In genomic region chr18:44786257-44786656, GRCh38 we compare ENCODE assay signal across 14 cellular contexts.
DNase-seq lines count a peak whose midpoint lies in the region; ATAC-seq and TF ChIP-seq lines count a peak whose summit lies in the region.
"Had no signal": no experiment of that assay in that cellular context is flagged by ENCODE, and none has a peak within 500 bp of the region (broad histone marks: within the 10 kb centered on the region; RNA-seq: fewer than 3 reads in every experiment).

No MANE protein-coding gene starts in this region.

- H3K4me3 Mint-ChIP-seq in activated CD4-positive, alpha-beta memory T cell treated with anti-CD3 and anti-CD28 coated beads, Interleukin-2, amount 10 ng/mL, durations not matched to agents 7 days and 5 days = no peak overlapping the region
- no peak overlapping the region for H3K4me3 Mint-ChIP-seq in CD4-positive, alpha-beta T cell

- H3K4me1 Mint-ChIP-seq in activated CD4-positive, alpha-beta memory T cell treated with anti-CD3 and anti-CD28 coated beads, Interleukin-2, amount 10 ng/mL, durations not matched to agents 7 days and 5 days = peaks cover 18% of the 10 kb centered on the region
- no peaks in the 10 kb centered on the region for H3K4me1 Mint-ChIP-seq in CD4-positive, alpha-beta T cell (ENCODE audit: low read depth)

- no peak overlapping the region for H2AK5ac ChIP-seq in mesenchymal stem cell (ENCODE audit: low read length, severe bottlenecking)

- H4K91ac ChIP-seq in mesenchymal stem cell (ENCODE audit: low read length) = no peak overlapping the region

- H3K27me3 Mint-ChIP-seq in activated CD4-positive, alpha-beta memory T cell treated with anti-CD3 and anti-CD28 coated beads, Interleukin-2, amount 10 ng/mL, durations not matched to agents 7 days and 5 days = peaks cover 14% of the 10 kb centered on the region
- no peaks in the 10 kb centered on the region for H3K27me3 Mint-ChIP-seq in CD4-positive, alpha-beta T cell

- no peaks in the 10 kb centered on the region for H3K36me3 Mint-ChIP-seq in activated CD4-positive, alpha-beta memory T cell treated with anti-CD3 and anti-CD28 coated beads, Interleukin-2, amount 10 ng/mL, durations not matched to agents 7 days and 5 days (ENCODE audit: low read depth)
- no peaks in the 10 kb centered on the region for H3K36me3 Mint-ChIP-seq in CD4-positive, alpha-beta T cell (ENCODE audit: low read depth)
- H3K36me3 Mint-ChIP-seq: naive thymus-derived CD8-positive, alpha-beta T cell had no signal

- peaks cover 8% of the 10 kb centered on the region for H3K4me1 ChIP-seq in mesenchymal stem cell (ENCODE audit: control insufficient read depth, insufficient read depth, low read depth, low read length)
- H3K4me1 ChIP-seq in colonic mucosa = no peaks in the 10 kb centered on the region

- H3K27ac ChIP-seq in mesenchymal stem cell (ENCODE audit: low read length, poor library complexity, severe bottlenecking) (no peak overlapping the region), colonic mucosa (no peak overlapping the region)
- no peak overlapping the region for H3K27ac ChIP-seq in CD4-positive, alpha-beta T cell (ENCODE audit: low read depth, low read length)
- H3K27ac ChIP-seq: RWPE1 had no signal

- H3K23ac ChIP-seq in mesenchymal stem cell (ENCODE audit: low read length in 2 of 2) = no peak overlapping the region

- no peak overlapping the region for H3K18ac ChIP-seq in mesenchymal stem cell (ENCODE audit: low read depth in 1 of 2, low read length in 2 of 2)

- H3K79me1 ChIP-seq in mesenchymal stem cell (replicated peaks; ENCODE audit: low read length, poor library complexity, severe bottlenecking) = peaks cover 9% of the 10 kb centered on the region

- no peaks in the 10 kb centered on the region for H3K9me3 Mint-ChIP-seq in activated CD4-positive, alpha-beta memory T cell treated with anti-CD3 and anti-CD28 coated beads, Interleukin-2, amount 10 ng/mL, durations not matched to agents 7 days and 5 days
- H3K9me3 Mint-ChIP-seq in CD4-positive, alpha-beta T cell = no peaks in the 10 kb centered on the region
- H3K9me3 Mint-ChIP-seq: naive thymus-derived CD8-positive, alpha-beta T cell had no signal

- H3K4me3 ChIP-seq in mesenchymal stem cell (ENCODE audit: insufficient read depth in 1 of 2, low read depth in 1 of 2, low read length in 2 of 2) (peak overlapping the region in 1 of 2 experiments; percentile 73), colonic mucosa (no peak overlapping the region)

- no peak overlapping the region for H2BK15ac ChIP-seq in mesenchymal stem cell (ENCODE audit: low read depth, poor library complexity, severe bottlenecking)

- DNase-seq in mesenchymal stem cell (no peak), GM19240 (ENCODE audit: insufficient read length, low spot score) (no peak), colonic mucosa (no peak)
- DNase-seq in activated CD4-positive, alpha-beta memory T cell treated with anti-CD3 and anti-CD28 coated beads, Interleukin-2, amount 10 ng/mL, durations not matched to agents 7 days and 5 days = no peak
- no peak for DNase-seq in CD4-positive, alpha-beta T cell
- DNase-seq: naive thymus-derived CD8-positive, alpha-beta T cell; NCI-H1436 treated with DMSO at 0.1 percent for 48 hours; stimulated activated CD4-positive, alpha-beta T cell treated with anti-CD3 and anti-CD28 coated beads, Interleukin-15, amount 100 ng/mL, for 24 hours; substantia nigra had no signal

- H3K36me3 ChIP-seq in mesenchymal stem cell (ENCODE audit: control insufficient read depth in 1 of 2, insufficient read depth in 2 of 2, low read depth in 1 of 2, low read length in 2 of 2) = no peaks in the 10 kb centered on the region
- no peaks in the 10 kb centered on the region for H3K36me3 ChIP-seq in colonic mucosa

- H3K14ac ChIP-seq in mesenchymal stem cell (ENCODE audit: low read length in 2 of 2) = no peak overlapping the region

- H2BK12ac ChIP-seq in mesenchymal stem cell (ENCODE audit: low read length in 2 of 2) = no peak overlapping the region

- CTCF ChIA-PET in activated CD4-positive, alpha-beta memory T cell treated with anti-CD3 and anti-CD28 coated beads, Interleukin-2, amount 10 ng/mL, durations not matched to agents 7 days and 5 days (lab: Charles Lee) = interaction anchor here (1.4 to 1.5 kb wide), 2 partner anchors 52 to 107 kb away, joined by 4 to 5 read pairs; no protein-coding TSS in a partner anchor
- CTCF ChIA-PET in CD4-positive, alpha-beta T cell (lab: Charles Lee) = no interaction called here

- H3K9ac ChIP-seq in mesenchymal stem cell (ENCODE audit: low read length) (peak overlapping the region; percentile 85), colonic mucosa (ENCODE audit: low read depth in 2 of 2, low read length in 2 of 2) (no peak overlapping the region)

- no peak overlapping the region for H2AFZ ChIP-seq in mesenchymal stem cell (ENCODE audit: low read depth, low read length)

- no peak for TF ChIP-seq CTCF in CD4-positive, alpha-beta T cell (IDR thresholded peaks at IDR 0.05)
- no peak for TF ChIP-seq CTCF in colonic mucosa (IDR thresholded peaks at IDR 0.05)

- no peaks in the 10 kb centered on the region for H3K27me3 ChIP-seq in mesenchymal stem cell (ENCODE audit: control insufficient read depth in 1 of 2, insufficient read depth in 1 of 2, low read length in 2 of 2)
- H3K27me3 ChIP-seq in CD4-positive, alpha-beta T cell (ENCODE audit: control insufficient read depth, insufficient read depth, low read length) = no peaks in the 10 kb centered on the region
- H3K27me3 ChIP-seq in colonic mucosa = no peaks in the 10 kb centered on the region

- no peak overlapping the region for H2BK5ac ChIP-seq in mesenchymal stem cell (ENCODE audit: low read depth, low read length, poor library complexity, severe bottlenecking)

- peak; percentile 30 for ATAC-seq in GM18868 (IDR thresholded peaks at IDR 0.05; ENCODE audit: unreplicated experiment)
- peak; percentile 25 for ATAC-seq in GM21723 (IDR thresholded peaks at IDR 0.05; ENCODE audit: unreplicated experiment)
- ATAC-seq in HG03354 (IDR thresholded peaks at IDR 0.05; ENCODE audit: poor library complexity, severe bottlenecking, unreplicated experiment) = peak; percentile 14
- ATAC-seq in CD4-positive, alpha-beta T cell (ENCODE audit: poor library complexity) = no peak
- ATAC-seq: activated CD4-positive, CD25-positive, alpha-beta regulatory T cell treated with anti-CD3 and anti-CD28 coated beads, Interleukin-2, amount 50 U/mL, for 24 hours; naive thymus-derived CD8-positive, alpha-beta T cell had no signal

- POLR2A ChIA-PET in activated CD4-positive, alpha-beta memory T cell treated with anti-CD3 and anti-CD28 coated beads, Interleukin-2, amount 10 ng/mL, durations not matched to agents 7 days and 5 days (lab: Charles Lee) = interaction anchor here (0.9 to 1.7 kb wide), 3 partner anchors 10 to 114 kb away, joined by 3 to 6 read pairs (median 4); no protein-coding TSS in a partner anchor
- POLR2A ChIA-PET in CD4-positive, alpha-beta T cell (lab: Charles Lee) = no interaction called here

- no peak overlapping the region for H2BK120ac ChIP-seq in mesenchymal stem cell (ENCODE audit: low read depth, low read length)

- no peak overlapping the region for H3K27ac Mint-ChIP-seq in activated CD4-positive, alpha-beta memory T cell treated with anti-CD3 and anti-CD28 coated beads, Interleukin-2, amount 10 ng/mL, durations not matched to agents 7 days and 5 days
- no peak overlapping the region for H3K27ac Mint-ChIP-seq in CD4-positive, alpha-beta T cell

- intact Hi-C loops in CD4-positive, alpha-beta T cell (cut with DNase I, micrococcal nuclease) = no loop called here
- intact Hi-C loops in colonic mucosa (cut with DNase I) = no loop called here

- no peak overlapping the region for H4K8ac ChIP-seq in mesenchymal stem cell (ENCODE audit: low read length)

- no peak overlapping the region for H3K4me2 ChIP-seq in mesenchymal stem cell (ENCODE audit: low read length, poor library complexity, severe bottlenecking)

- H3K9me3 ChIP-seq in mesenchymal stem cell (ENCODE audit: control insufficient read depth, low read length) (no peaks in the 10 kb centered on the region), colonic mucosa (no peaks in the 10 kb centered on the region)
- H3K9me3 ChIP-seq in CD4-positive, alpha-beta T cell (ENCODE audit: control insufficient read depth, low read length) = no peaks in the 10 kb centered on the region

- no peak overlapping the region for H3K4ac ChIP-seq in mesenchymal stem cell (ENCODE audit: low read depth in 1 of 2, low read length in 2 of 2)
